8 cellular contexts compared by ENCODE assay signal in genomic region chr9:34252670-34253459, GRCh38.
DNase-seq lines count a peak whose midpoint lies in the region; ATAC-seq and TF ChIP-seq lines count a peak whose summit lies in the region.

No MANE protein-coding gene starts in this region.

- H3K9me3 ChIP-seq in heart left ventricle = no peaks in the 10 kb centered on the region
- H3K9me3 ChIP-seq in psoas muscle = no peaks in the 10 kb centered on the region
- no peaks in the 10 kb centered on the region for H3K9me3 ChIP-seq in upper lobe of right lung

- no peaks in the 10 kb centered on the region for H3K27me3 Mint-ChIP-seq in activated naive CD8-positive, alpha-beta T cell

- peaks cover 20% of the 10 kb centered on the region for H3K4me1 Mint-ChIP-seq in activated naive CD8-positive, alpha-beta T cell (ENCODE audit: low read depth)

- DNase-seq in GM03348 (ENCODE audit: low spot score) = peak; percentile 82
- DNase-seq in HL-60 (ENCODE audit: low read depth in 1 of 2, low spot score in 1 of 2) = peak; percentile 47 to 69
- peak in 4 of 5 donors; percentile 63 to 73 (median 71) for DNase-seq in heart left ventricle
- DNase-seq in psoas muscle = peak; percentile 68 to 77
- peak; percentile 72 for DNase-seq in upper lobe of right lung

- H3K4me3 ChIP-seq in HL-60 (replicated peaks; ENCODE audit: insufficient read depth, low read length) = no peak overlapping the region
- peak overlapping the region in 1 of 12 donors; percentile 4 for H3K4me3 ChIP-seq in heart left ventricle
- H3K4me3 ChIP-seq in psoas muscle = no peak overlapping the region
- no peak overlapping the region for H3K4me3 ChIP-seq in upper lobe of right lung

- intact Hi-C loops in heart left ventricle (cut with DNase I) (loop anchor here (1.0 to 10.0 kb wide), 19 partner anchors 66 to 438 kb away; partner anchors contain the start of genes DCAF12 (in 10 of the 10), UBAP1 (in 7 of the 10), KIF24 (in 1 of the 10) and MYORG (in 1 of the 10)), psoas muscle (cut with DNase I) (loop anchor here (5.0 kb wide), 3 partner anchors 71 to 126 kb away; partner anchors contain the start of genes DCAF12 (in 2 of the 2) and UBAP1 (in 1 of the 2)), upper lobe of right lung (cut with DNase I) (no loop called here)

- ATAC-seq in SK-N-SH treated with all-trans-retinoic acid at 6 μM for 48 hours (peak; percentile 67), heart left ventricle (peak; percentile 25 to 61 (median 43)), psoas muscle (peak; percentile 32 to 53 (median 47)), upper lobe of right lung (peak; percentile 65), GM21367 (IDR thresholded peaks at IDR 0.05; ENCODE audit: unreplicated experiment) (no peak)

- 30 to 40% (median 32%) methylated on average over 10 of the region's 10 CpGs for WGBS in heart left ventricle, 4 donors
- WGBS in psoas muscle, 3 donors = 31 to 45% (median 34%) methylated on average over 10 of the region's 10 CpGs

- H3K36me3 Mint-ChIP-seq in activated naive CD8-positive, alpha-beta T cell = no peaks in the 10 kb centered on the region

- TF ChIP-seq CTCF in HL-60 (IDR thresholded peaks at IDR 0.05; ENCODE audit: insufficient read depth, low read length) (peak; percentile 93), heart left ventricle (IDR thresholded peaks at IDR 0.05) (peak; percentile 52 to 98 (median 92)), psoas muscle (IDR thresholded peaks at IDR 0.05) (peak; percentile 85), upper lobe of right lung (IDR thresholded peaks at IDR 0.05) (peak; percentile 86)

- no peaks in the 10 kb centered on the region for H3K9me3 Mint-ChIP-seq in activated naive CD8-positive, alpha-beta T cell (ENCODE audit: low read depth)

- H3K4me1 ChIP-seq in heart left ventricle (peaks cover 0 to 76% (median 49%) of the 10 kb centered on the region in 12 donors), psoas muscle (peaks cover 58% of the 10 kb centered on the region), upper lobe of right lung (no peaks in the 10 kb centered on the region)

- no peak for TF ChIP-seq POLR2A in heart left ventricle (IDR thresholded peaks at IDR 0.05)

- H3K27me3 ChIP-seq in HL-60 (ENCODE audit: insufficient read depth, poor library complexity, severe bottlenecking) = no peaks in the 10 kb centered on the region
- H3K27me3 ChIP-seq in heart left ventricle = no peaks in the 10 kb centered on the region
- H3K27me3 ChIP-seq in psoas muscle (ENCODE audit: insufficient read depth in 3 of 3, low read length in 2 of 3) = no peaks in the 10 kb centered on the region
- no peaks in the 10 kb centered on the region for H3K27me3 ChIP-seq in upper lobe of right lung

- peak overlapping the region; percentile 46 for H3K27ac Mint-ChIP-seq in activated naive CD8-positive, alpha-beta T cell

- H3K27ac ChIP-seq in HL-60 (replicated peaks) (no peak overlapping the region), heart left ventricle (peak overlapping the region; percentile 57 to 86 (median 79)), psoas muscle (peak overlapping the region; percentile 90), upper lobe of right lung (no peak overlapping the region)

- H3K36me3 ChIP-seq in heart left ventricle = peaks cover 0 to 74% (median 36%) of the 10 kb centered on the region in 9 donors
- peaks cover 5 to 37% of the 10 kb centered on the region in 2 donors for H3K36me3 ChIP-seq in psoas muscle (ENCODE audit: insufficient read depth in 1 of 2, low read depth in 1 of 2)
- H3K36me3 ChIP-seq in upper lobe of right lung = peaks cover 47% of the 10 kb centered on the region

- no peak overlapping the region for H3K4me3 Mint-ChIP-seq in activated naive CD8-positive, alpha-beta T cell

TF ChIP-seq in SK-N-SH treated with all-trans-retinoic acid at 6 μM for 48 hours, 23 proteins besides CTCF, POLR2A, EP300 and RAD21:
- no peak for TF ChIP-seq CSDC2 (CRISPR knock-in tag; IDR thresholded peaks at IDR 0.05)
- no peak for TF ChIP-seq CREB5 (CRISPR knock-in tag; IDR thresholded peaks at IDR 0.05; ENCODE audit: low read depth)
- no peak for TF ChIP-seq PATZ1 (CRISPR knock-in tag; IDR thresholded peaks at IDR 0.05; ENCODE audit: borderline replicate concordance)
- TF ChIP-seq ZFP3 (CRISPR knock-in tag; IDR thresholded peaks at IDR 0.05) = no peak
- no peak; the same call in 1 of the 2 replicates for TF ChIP-seq GLIS3 (CRISPR knock-in tag; IDR thresholded peaks at IDR 0.05)
- TF ChIP-seq BACH2 (CRISPR knock-in tag; IDR thresholded peaks at IDR 0.05; ENCODE audit: borderline replicate concordance) = no peak
- no peak for TF ChIP-seq OSR1 (CRISPR knock-in tag; IDR thresholded peaks at IDR 0.05)
- no peak for TF ChIP-seq SNAI2 (CRISPR knock-in tag; IDR thresholded peaks at IDR 0.05)
- TF ChIP-seq ZNF70 (CRISPR knock-in tag; IDR thresholded peaks at IDR 0.05) = no peak
- TF ChIP-seq RARB (CRISPR knock-in tag; IDR thresholded peaks at IDR 0.05) = no peak
- no peak for TF ChIP-seq TSHZ2 (CRISPR knock-in tag; IDR thresholded peaks at IDR 0.05)
- TF ChIP-seq ZNF565 (CRISPR knock-in tag; conservative IDR thresholded peaks at IDR 0.05; ENCODE audit: low read depth) = no peak
- no peak for TF ChIP-seq ISL1 (CRISPR knock-in tag; IDR thresholded peaks at IDR 0.05)
- no peak for TF ChIP-seq TCF4 (CRISPR knock-in tag; IDR thresholded peaks at IDR 0.05; ENCODE audit: borderline replicate concordance)
- TF ChIP-seq PPARA (CRISPR knock-in tag; IDR thresholded peaks at IDR 0.05; ENCODE audit: borderline replicate concordance) = no peak
- TF ChIP-seq ARNTL (CRISPR knock-in tag; IDR thresholded peaks at IDR 0.05; ENCODE audit: borderline replicate concordance, low read depth) = no peak
TF ChIP-seq in SK-N-SH treated with all-trans-retinoic acid at 6 μM for 48 hours: peak in this region for 0.

Comparison
In these comparisons a context has a peak if more than half of its experiments do, and no peak if none do; other contexts are left out.
1. H3K27ac ChIP-seq: peak in heart left ventricle (12 of 12) and psoas muscle (single experiment); none in HL-60 (single experiment) and upper lobe of right lung (single experiment).
2. Peak in every context shown above with its lines, with median percentiles within 50 percentile points of each other: DNase-seq and CTCF ChIP-seq.